1 cellular context compared by ENCODE assay signal in the genomic region with DNA sequence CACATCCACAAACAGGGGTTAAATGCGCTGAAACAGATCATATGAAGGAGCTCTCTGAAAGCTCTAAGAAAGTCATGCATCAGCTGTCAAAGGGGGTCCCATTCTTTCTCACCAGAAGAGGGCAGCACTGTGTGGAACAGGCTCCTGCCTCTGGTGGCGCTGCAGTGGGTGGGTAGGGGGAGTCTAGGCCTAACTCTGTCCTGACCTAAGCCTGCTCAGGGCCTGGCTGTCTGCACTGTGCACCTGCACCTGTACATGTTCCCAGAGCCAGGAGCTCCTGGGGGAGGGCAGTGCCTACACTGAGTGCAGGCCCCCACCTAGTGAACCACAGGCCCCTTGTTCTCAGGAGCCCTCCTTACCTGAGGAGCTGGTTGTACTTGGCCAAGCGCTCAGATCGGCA.
A peak's percentile ranks its signal among the peaks of the same experiment; 100 is the strongest.
TF ChIP-seq lines count a peak whose summit lies in the region.

No MANE protein-coding gene starts in this region.

TF ChIP-seq in K562, 482 proteins besides CTCF, POLR2A, EP300 and RAD21 (continued from another document):
- TF ChIP-seq ZNF592 (IDR thresholded peaks at IDR 0.05) = 0 out of 2 replicates have a peak, but pooled peaks have one; percentile 19
- TF ChIP-seq CSDE1 (IDR thresholded peaks at IDR 0.05) = no peak
- peak; percentile 69 for TF ChIP-seq RBFOX2 (IDR thresholded peaks at IDR 0.05; ENCODE audit: low read depth, low read length)
- peak; percentile 93 for TF ChIP-seq ZBTB33 (CRISPR knock-in tag; IDR thresholded peaks at IDR 0.05)
- no peak for TF ChIP-seq ZNF785 (CRISPR knock-in tag; IDR thresholded peaks at IDR 0.05)
- TF ChIP-seq NEUROD1 (IDR thresholded peaks at IDR 0.05; ENCODE audit: borderline replicate concordance, low read depth, low read length, partially characterized antibody) = no peak
- TF ChIP-seq, protein P1, sequence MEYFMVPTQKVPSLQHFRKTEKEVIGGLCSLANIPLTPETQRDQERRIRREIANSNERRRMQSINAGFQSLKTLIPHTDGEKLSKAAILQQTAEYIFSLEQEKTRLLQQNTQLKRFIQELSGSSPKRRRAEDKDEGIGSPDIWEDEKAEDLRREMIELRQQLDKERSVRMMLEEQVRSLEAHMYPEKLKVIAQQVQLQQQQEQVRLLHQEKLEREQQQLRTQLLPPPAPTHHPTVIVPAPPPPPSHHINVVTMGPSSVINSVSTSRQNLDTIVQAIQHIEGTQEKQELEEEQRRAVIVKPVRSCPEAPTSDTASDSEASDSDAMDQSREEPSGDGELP (CRISPR knock-in tag; IDR thresholded peaks at IDR 0.05; ENCODE audit: borderline replicate concordance) = peak; percentile 79
- TF ChIP-seq PTRF (tag; IDR thresholded peaks at IDR 0.05) = no peak
- 0 out of 2 replicates have a peak, but pooled peaks have one; percentile 53 for TF ChIP-seq THRB (CRISPR knock-in tag; conservative IDR thresholded peaks at IDR 0.05)
- no peak for TF ChIP-seq ZNF280A (IDR thresholded peaks at IDR 0.05; ENCODE audit: low read depth, partially characterized antibody)
- TF ChIP-seq SP2 (IDR thresholded peaks at IDR 0.05; ENCODE audit: extremely low read depth, low read depth, low read length, poor library complexity, severe bottlenecking) = no peak
- 0 out of 2 replicates have a peak, but pooled peaks have one; percentile 14 for TF ChIP-seq JUND (IDR thresholded peaks at IDR 0.05; ENCODE audit: borderline replicate concordance, low read depth, low read length)
- TF ChIP-seq JUND (tag; IDR thresholded peaks at IDR 0.05; ENCODE audit: borderline replicate concordance, low read depth, low read length) = no peak
- peak; percentile 38; the same call in 1 of the 2 replicates for TF ChIP-seq ZNF740 (CRISPR knock-in tag; IDR thresholded peaks at IDR 0.05)
- TF ChIP-seq ZNF740 (tag; IDR thresholded peaks at IDR 0.05) = no peak
- 0 out of 2 replicates have a peak, but pooled peaks have one; percentile 23 for TF ChIP-seq XRCC5 (IDR thresholded peaks at IDR 0.05; ENCODE audit: low read depth, low read length)
- TF ChIP-seq, protein P2, sequence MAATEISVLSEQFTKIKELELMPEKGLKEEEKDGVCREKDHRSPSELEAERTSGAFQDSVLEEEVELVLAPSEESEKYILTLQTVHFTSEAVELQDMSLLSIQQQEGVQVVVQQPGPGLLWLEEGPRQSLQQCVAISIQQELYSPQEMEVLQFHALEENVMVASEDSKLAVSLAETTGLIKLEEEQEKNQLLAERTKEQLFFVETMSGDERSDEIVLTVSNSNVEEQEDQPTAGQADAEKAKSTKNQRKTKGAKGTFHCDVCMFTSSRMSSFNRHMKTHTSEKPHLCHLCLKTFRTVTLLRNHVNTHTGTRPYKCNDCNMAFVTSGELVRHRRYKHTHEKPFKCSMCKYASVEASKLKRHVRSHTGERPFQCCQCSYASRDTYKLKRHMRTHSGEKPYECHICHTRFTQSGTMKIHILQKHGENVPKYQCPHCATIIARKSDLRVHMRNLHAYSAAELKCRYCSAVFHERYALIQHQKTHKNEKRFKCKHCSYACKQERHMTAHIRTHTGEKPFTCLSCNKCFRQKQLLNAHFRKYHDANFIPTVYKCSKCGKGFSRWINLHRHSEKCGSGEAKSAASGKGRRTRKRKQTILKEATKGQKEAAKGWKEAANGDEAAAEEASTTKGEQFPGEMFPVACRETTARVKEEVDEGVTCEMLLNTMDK (IDR thresholded peaks at IDR 0.05; ENCODE audit: borderline replicate concordance, insufficient read depth, low read depth, low read length, poor library complexity, severe bottlenecking) = peak; percentile 93
- peak; percentile 37 for TF ChIP-seq MEIS2 (IDR thresholded peaks at IDR 0.05; ENCODE audit: partially characterized antibody)
- TF ChIP-seq ZBTB7A (IDR thresholded peaks at IDR 0.05; ENCODE audit: borderline replicate concordance, control insufficient read depth, low read depth, low read length) = peak; percentile 92
- TF ChIP-seq THRAP3 (IDR thresholded peaks at IDR 0.05; ENCODE audit: borderline replicate concordance) = 0 out of 2 replicates have a peak, but pooled peaks have one; percentile 50
- peak; percentile 44; the same call in 1 of the 2 replicates for TF ChIP-seq PKNOX1 (IDR thresholded peaks at IDR 0.05)
- TF ChIP-seq, protein P3, sequence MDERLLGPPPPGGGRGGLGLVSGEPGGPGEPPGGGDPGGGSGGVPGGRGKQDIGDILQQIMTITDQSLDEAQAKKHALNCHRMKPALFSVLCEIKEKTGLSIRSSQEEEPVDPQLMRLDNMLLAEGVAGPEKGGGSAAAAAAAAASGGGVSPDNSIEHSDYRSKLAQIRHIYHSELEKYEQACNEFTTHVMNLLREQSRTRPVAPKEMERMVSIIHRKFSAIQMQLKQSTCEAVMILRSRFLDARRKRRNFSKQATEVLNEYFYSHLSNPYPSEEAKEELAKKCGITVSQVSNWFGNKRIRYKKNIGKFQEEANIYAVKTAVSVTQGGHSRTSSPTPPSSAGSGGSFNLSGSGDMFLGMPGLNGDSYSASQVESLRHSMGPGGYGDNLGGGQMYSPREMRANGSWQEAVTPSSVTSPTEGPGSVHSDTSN (CRISPR knock-in tag; IDR thresholded peaks at IDR 0.05; ENCODE audit: low read depth) = no peak
- TF ChIP-seq, protein P3 (tag; conservative IDR thresholded peaks at IDR 0.05; ENCODE audit: low read depth) = 0 out of 2 replicates have a peak, but pooled peaks have one; percentile 28
- TF ChIP-seq RBM22 (IDR thresholded peaks at IDR 0.05; ENCODE audit: low read depth, low read length, poor library complexity, severe bottlenecking) = peak; percentile 27
- no peak for TF ChIP-seq TGIF2 (CRISPR knock-in tag; IDR thresholded peaks at IDR 0.05)
- peak; percentile 54; the same call in 1 of the 2 replicates for TF ChIP-seq POLR2G (IDR thresholded peaks at IDR 0.05; ENCODE audit: low read depth, low read length)
- TF ChIP-seq, protein P4, sequence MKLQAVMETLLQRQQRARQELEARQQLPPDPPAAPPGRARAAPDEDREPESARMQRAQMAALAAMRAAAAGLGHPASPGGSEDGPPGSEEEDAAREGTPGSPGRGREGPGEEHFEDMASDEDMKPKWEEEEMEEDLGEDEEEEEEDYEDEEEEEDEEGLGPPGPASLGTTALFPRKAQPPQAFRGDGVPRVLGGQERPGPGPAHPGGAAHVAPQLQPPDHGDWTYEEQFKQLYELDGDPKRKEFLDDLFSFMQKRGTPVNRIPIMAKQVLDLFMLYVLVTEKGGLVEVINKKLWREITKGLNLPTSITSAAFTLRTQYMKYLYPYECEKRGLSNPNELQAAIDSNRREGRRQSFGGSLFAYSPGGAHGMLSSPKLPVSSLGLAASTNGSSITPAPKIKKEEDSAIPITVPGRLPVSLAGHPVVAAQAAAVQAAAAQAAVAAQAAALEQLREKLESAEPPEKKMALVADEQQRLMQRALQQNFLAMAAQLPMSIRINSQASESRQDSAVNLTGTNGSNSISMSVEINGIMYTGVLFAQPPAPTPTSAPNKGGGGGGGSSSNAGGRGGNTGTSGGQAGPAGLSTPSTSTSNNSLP (IDR thresholded peaks at IDR 0.05; ENCODE audit: borderline replicate concordance, low read depth, low read length) = no peak
- TF ChIP-seq ZNF507 (tag; conservative IDR thresholded peaks at IDR 0.05) = no peak
